Comparison of ENCODE assay signal across 17 cellular contexts in the genomic region with DNA sequence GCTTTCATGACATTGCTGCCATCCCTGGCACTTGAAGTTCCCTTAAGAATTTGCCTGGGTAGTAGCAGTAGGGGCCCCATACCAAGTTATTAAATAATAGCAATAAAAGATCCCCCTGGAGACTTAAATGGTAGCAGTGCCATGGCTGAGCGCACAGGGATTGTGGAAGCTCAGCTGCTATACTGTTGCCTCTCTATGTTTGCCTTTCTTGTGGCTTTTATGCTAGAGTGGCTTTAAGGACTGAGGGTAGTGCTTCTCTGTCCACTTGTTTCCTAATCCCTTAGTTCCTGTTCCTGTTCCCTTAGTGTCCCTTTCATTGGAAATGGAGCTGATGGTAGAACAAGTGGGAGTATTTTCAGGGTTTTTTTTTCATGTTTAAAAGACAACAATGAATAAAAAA. TPM values are rescaled to one million over a fixed set of nuclear protein-coding genes. Genes with fewer than 3 reads are reported as not detected.
DNase-seq lines count a peak whose midpoint lies in the region; ATAC-seq and FAIRE-seq lines count a peak whose summit lies in the region.
"Had no signal": no experiment of that assay in that cellular context is flagged by ENCODE, and none has a peak within 500 bp of the region (broad histone marks: within the 10 kb centered on the region; RNA-seq: fewer than 3 reads in every experiment).

No MANE protein-coding gene starts in this region.

- ATAC-seq in HG03565 (IDR thresholded peaks at IDR 0.05; ENCODE audit: unreplicated experiment) (no peak), aorta (ENCODE audit: low FRiP score) (no peak)

- H3K36me3 ChIP-seq in aorta (ENCODE audit: control insufficient read depth in 1 of 2, insufficient read depth in 2 of 2, low read length in 1 of 2) (peaks cover 0 to 4% of the 10 kb centered on the region in 2 donors), small intestine (ENCODE audit: control insufficient read depth in 2 of 2, insufficient read depth in 2 of 2, low read length in 2 of 2) (peaks cover 22 to 34% of the 10 kb centered on the region in 2 donors)

- DNase-seq in CD1c-positive myeloid dendritic cell (ENCODE audit: extremely low spot score) (peak; percentile 74), Kasumi-1 (lab: John Stamatoyannopoulos, UW) (peak; percentile 8 to 14), NCI-H524 (lab: John Stamatoyannopoulos, UW) (peak; percentile 43 to 77), kidney tubule cell (ENCODE audit: low spot score) (peak; percentile 76), aorta (no peak), RPMI8226 (no peak), small intestine (no peak)
- DNase-seq: activated CD4-positive, alpha-beta T cell treated with anti-CD3 and anti-CD28 coated beads for 1 hour; activated T-cell treated with anti-CD3 and anti-CD28 coated beads, Interleukin-2, amount 50 U/mL, for 48 hours; mesendoderm; MM.1S; pancreas had no signal

- intact Hi-C loops in aorta (cut with DNase I) = no loop called here

- H3K4me1 ChIP-seq in aorta (ENCODE audit: control insufficient read depth in 1 of 2, insufficient read depth in 2 of 2, low read length in 2 of 2) = no peaks in the 10 kb centered on the region
- H3K4me1 ChIP-seq in small intestine (ENCODE audit: control insufficient read depth in 2 of 2, insufficient read depth in 1 of 2, low read depth in 1 of 2, low read length in 1 of 2) = no peaks in the 10 kb centered on the region
- H3K4me1 ChIP-seq: pancreas had no signal

- H3K27me3 ChIP-seq in aorta (ENCODE audit: control insufficient read depth in 1 of 2, insufficient read depth in 2 of 2, low read length in 1 of 2) = no peaks in the 10 kb centered on the region
- H3K27me3 ChIP-seq in small intestine (ENCODE audit: control insufficient read depth in 2 of 2, insufficient read depth in 2 of 2, low read length in 2 of 2) = no peaks in the 10 kb centered on the region
- H3K27me3 ChIP-seq: pancreas had no signal

- 86 to 98% methylated on average over 1 of the region's 1 CpG for WGBS in aorta, 2 donors
- 94 to 100% (median 96%) methylated on average over 1 of the region's 1 CpG for WGBS in small intestine, 3 donors

- no peaks in the 10 kb centered on the region for H3K9me3 ChIP-seq in aorta (ENCODE audit: control insufficient read depth, low read length)
- H3K9me3 ChIP-seq in small intestine (ENCODE audit: control insufficient read depth, low read depth) = no peaks in the 10 kb centered on the region
- H3K9me3 ChIP-seq: pancreas had no signal

- H3K27ac ChIP-seq in aorta (ENCODE audit: low read depth in 1 of 2, low read length in 2 of 2) (no peak overlapping the region), small intestine (ENCODE audit: low read depth in 1 of 2, low read length in 1 of 2) (no peak overlapping the region)
- H3K27ac ChIP-seq: pancreas had no signal

- FAIRE-seq in small intestine (lab: Jason Lieb, UNC) = no peak
- FAIRE-seq: astrocyte, GM18507, H54, pancreas had no signal

- H3K4me3 ChIP-seq in aorta (ENCODE audit: low read length in 2 of 2) = no peak overlapping the region
- H3K4me3 ChIP-seq in small intestine (ENCODE audit: low read depth in 1 of 2, low read length in 2 of 2) = no peak overlapping the region
- H3K4me3 ChIP-seq: pancreas had no signal

RNA-seq across cellular contexts. Expression of gene NCF2, which starts 42.1 kb away (rescaled TPM):
- total RNA-seq in aorta = 10 to 100 TPM; 17.0 to 28.0 TPM
- polyA plus RNA-seq in aorta (10 to 100 TPM in 1 of 2 donors, 1 to 10 TPM in 1; 2.2 to 19.8 TPM), small intestine (1 to 10 TPM in 2 of 3 donors, under 1 TPM in 1; 0.89 to 4.9 (median 3.3) TPM)
- total RNA-seq: dermis microvascular lymphatic vessel endothelial cell had no signal

Comparison
In these comparisons a context has a peak if more than half of its experiments do, and no peak if none do; other contexts are left out.
1. DNase-seq: peak in CD1c-positive myeloid dendritic cell (single experiment), Kasumi-1 (2 of 2), NCI-H524 (2 of 2) and kidney tubule cell (single experiment); none in aorta (0 of 2), RPMI8226 (single experiment) and small intestine (single experiment).